Comparison of ENCODE assay signal across 32 cellular contexts in genomic region chr3:180135101-180135500, GRCh38.
"Had no signal": no experiment of that assay in that cellular context is flagged by ENCODE, and none has a peak within 500 bp of the region (broad histone marks: within the 10 kb centered on the region; RNA-seq: fewer than 3 reads in every experiment).

No MANE protein-coding gene starts in this region.

- H3K27ac ChIP-seq: ascending aorta, breast epithelium, cardiac muscle cell, epithelial cell of prostate, esophagus squamous epithelium, VCaP had no signal

- FAIRE-seq: colon, endometrium, endothelial cell of umbilical vein, frontal cortex had no signal

- H3K36me3 ChIP-seq: ascending aorta, breast epithelium, cardiac muscle cell, esophagus squamous epithelium had no signal

- H3K4me1 Mint-ChIP-seq: activated B cell treated with CpG ODN at 0.5 μM for 24 hours; activated naive CD4-positive, alpha-beta T cell treated with anti-CD3 and anti-CD28 coated beads, Interleukin-2, amount 50 U/mL, for 24 hours; activated naive CD8-positive, alpha-beta T cell treated with anti-CD3 and anti-CD28 coated beads, Interleukin-2, amount 10 ng/mL, durations not matched to agents 7 days and 5 days; activated T-helper 17 cell treated with anti-CD3 and anti-CD28 coated beads, Interleukin-2, amount 50 U/mL, for 72 hours; brain; central memory CD8-positive, alpha-beta T cell had no signal

- H3K4me3 ChIP-seq: ascending aorta, breast epithelium, cardiac muscle cell, esophagus squamous epithelium had no signal

- H3K27me3 Mint-ChIP-seq: activated B cell treated with CpG ODN at 0.5 μM for 24 hours; activated CD8-positive, alpha-beta T cell treated with anti-CD3 and anti-CD28 coated beads for 36 hours; activated naive CD4-positive, alpha-beta T cell treated with anti-CD3 and anti-CD28 coated beads, Interleukin-2, amount 50 U/mL, for 24 hours; activated naive CD8-positive, alpha-beta T cell treated with anti-CD3 and anti-CD28 coated beads, Interleukin-2, amount 10 ng/mL, durations not matched to agents 7 days and 5 days; central memory CD8-positive, alpha-beta T cell; effector memory CD8-positive, alpha-beta T cell had no signal

- H3K27ac Mint-ChIP-seq: activated B cell treated with CpG ODN at 0.5 μM for 24 hours; activated CD8-positive, alpha-beta T cell treated with anti-CD3 and anti-CD28 coated beads for 36 hours; activated naive CD4-positive, alpha-beta T cell treated with anti-CD3 and anti-CD28 coated beads for 36 hours; activated naive CD4-positive, alpha-beta T cell treated with anti-CD3 and anti-CD28 coated beads, Interleukin-2, amount 50 U/mL, for 24 hours; activated naive CD8-positive, alpha-beta T cell treated with anti-CD3 and anti-CD28 coated beads, Interleukin-2, amount 10 ng/mL, durations not matched to agents 7 days and 5 days; activated T-helper 17 cell treated with anti-CD3 and anti-CD28 coated beads, Interleukin-2, amount 50 U/mL, for 72 hours; brain; effector memory CD8-positive, alpha-beta T cell had no signal

- H3K36me3 Mint-ChIP-seq: activated naive CD4-positive, alpha-beta T cell treated with anti-CD3 and anti-CD28 coated beads, Interleukin-2, amount 50 U/mL, for 24 hours; activated naive CD8-positive, alpha-beta T cell treated with anti-CD3 and anti-CD28 coated beads, Interleukin-2, amount 10 ng/mL, durations not matched to agents 7 days and 5 days; brain had no signal

- H3K4me3 Mint-ChIP-seq: activated B cell treated with CpG ODN at 0.5 μM for 24 hours; activated CD8-positive, alpha-beta T cell treated with anti-CD3 and anti-CD28 coated beads for 36 hours; activated naive CD4-positive, alpha-beta T cell treated with anti-CD3 and anti-CD28 coated beads for 36 hours; activated naive CD4-positive, alpha-beta T cell treated with anti-CD3 and anti-CD28 coated beads, Interleukin-2, amount 50 U/mL, for 24 hours; activated naive CD8-positive, alpha-beta T cell treated with anti-CD3 and anti-CD28 coated beads, Interleukin-2, amount 10 ng/mL, durations not matched to agents 7 days and 5 days; activated T-cell treated with anti-CD3 and anti-CD28 coated beads, Interleukin-2, amount 50 U/mL, for 4 hours; activated T-helper 17 cell treated with anti-CD3 and anti-CD28 coated beads, Interleukin-2, amount 50 U/mL, for 72 hours; brain; central memory CD8-positive, alpha-beta T cell; effector memory CD8-positive, alpha-beta T cell had no signal

- ATAC-seq: activated CD4-positive, CD25-positive, alpha-beta regulatory T cell treated with anti-CD3 and anti-CD28 coated beads, Interleukin-2, amount 50 U/mL, for 24 hours; activated CD8-positive, alpha-beta T cell treated with anti-CD3 and anti-CD28 coated beads for 36 hours; activated T-cell treated with anti-CD3 and anti-CD28 coated beads, Interleukin-2, amount 50 U/mL, for 4 hours; activated T-helper 17 cell treated with anti-CD3 and anti-CD28 coated beads, Interleukin-2, amount 50 U/mL, for 72 hours; effector memory CD8-positive, alpha-beta T cell had no signal

- H3K27me3 ChIP-seq: ascending aorta, breast epithelium, cardiac muscle cell, esophagus squamous epithelium had no signal

- H3K4me1 ChIP-seq: ascending aorta, breast epithelium, esophagus squamous epithelium had no signal

- DNase-seq: activated B cell treated with CpG ODN at 0.5 μM for 24 hours; activated CD4-positive, alpha-beta T cell treated with anti-CD3 and anti-CD28 coated beads for 48 hours; activated CD4-positive, alpha-beta T cell treated with anti-CD3 and anti-CD28 coated beads, Interleukin-2, amount 50 U/mL, for 1 hour; activated CD4-positive, alpha-beta T cell treated with anti-CD3 and anti-CD28 coated beads, Interleukin-2, amount 50 U/mL, for 48 hours; activated CD8-positive, alpha-beta memory T cell treated with anti-CD3 and anti-CD28 coated beads for 24 hours; activated CD8-positive, alpha-beta T cell treated with anti-CD3 and anti-CD28 coated beads for 36 hours; activated effector memory CD4-positive, alpha-beta T cell treated with Interleukin-2 at 50 U/mL for 16 hours; activated gamma-delta T cell treated with Interleukin-2 at 50 U/mL for 16 hours; activated naive CD4-positive, alpha-beta T cell treated with anti-CD3 and anti-CD28 coated beads for 36 hours; activated naive CD8-positive, alpha-beta T cell treated with anti-CD3 and anti-CD28 coated beads, Interleukin-2, amount 10 ng/mL, durations not matched to agents 7 days and 5 days; activated T-cell treated with anti-CD3 and anti-CD28 coated beads, Interleukin-2, amount 50 U/mL, for 4 hours; cortex of kidney; dermis blood vessel endothelial cell; effector CD4-positive, alpha-beta T cell; effector memory CD8-positive, alpha-beta T cell; esophagus squamous epithelium; head of caudate nucleus; T-helper 2 cell had no signal

- H3K9me3 Mint-ChIP-seq: activated CD8-positive, alpha-beta T cell treated with anti-CD3 and anti-CD28 coated beads for 36 hours; activated naive CD4-positive, alpha-beta T cell treated with anti-CD3 and anti-CD28 coated beads for 36 hours; activated naive CD8-positive, alpha-beta T cell treated with anti-CD3 and anti-CD28 coated beads, Interleukin-2, amount 10 ng/mL, durations not matched to agents 7 days and 5 days; activated T-cell treated with anti-CD3 and anti-CD28 coated beads, Interleukin-2, amount 50 U/mL, for 4 hours; brain had no signal
